ENCODE assay signal across 14 cellular contexts in the genomic region with DNA sequence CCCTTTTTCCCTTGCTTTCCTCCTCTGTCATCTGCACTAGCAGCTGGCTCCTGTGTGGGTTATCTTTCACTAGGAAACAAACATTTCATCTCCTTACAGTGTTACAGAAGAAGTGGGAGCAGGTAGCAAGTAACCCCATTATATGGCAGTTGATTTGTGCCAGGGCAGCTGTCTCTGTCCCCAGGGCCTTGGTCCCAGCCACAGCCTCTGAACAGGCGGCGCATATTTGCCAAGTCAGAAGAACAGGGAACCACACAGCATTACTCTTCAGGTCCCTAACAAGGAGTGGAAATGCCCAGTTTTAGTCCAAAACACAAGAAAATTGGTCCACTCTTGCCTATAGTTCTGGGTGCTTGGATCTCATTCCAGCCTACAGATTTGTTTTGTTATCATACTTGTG.
DNase-seq lines count a peak whose midpoint lies in the region; TF ChIP-seq lines count a peak whose summit lies in the region.
"Had no signal": no experiment of that assay in that cellular context is flagged by ENCODE, and none has a peak within 500 bp of the region (broad histone marks: within the 10 kb centered on the region; RNA-seq: fewer than 3 reads in every experiment).

No MANE protein-coding gene starts in this region.

- no peak overlapping the region for H2AFZ ChIP-seq in smooth muscle cell (ENCODE audit: low read depth)

- no peaks in the 10 kb centered on the region for H4K20me1 ChIP-seq in smooth muscle cell (ENCODE audit: low read depth)

- peak overlapping the region; percentile 36 for H3K27ac ChIP-seq in left ventricle myocardium inferior (replicated peaks)
- no peak overlapping the region for H3K27ac ChIP-seq in right atrium auricular region
- peak overlapping the region; percentile 73 for H3K27ac ChIP-seq in smooth muscle cell (ENCODE audit: low read depth)

- intact Hi-C loops in left ventricle myocardium inferior (cut with micrococcal nuclease), result no loop called here

- in situ Hi-C loops in KBM-7 (cut with MboI; ENCODE audit: low pct_unique_long_range_greater_than_20kb, low sequenced_read_pairs), result no loop called here

- no peaks in the 10 kb centered on the region for H3K27me3 ChIP-seq in left ventricle myocardium inferior (ENCODE audit: low read depth)
- no peaks in the 10 kb centered on the region for H3K27me3 ChIP-seq in right atrium auricular region
- no peaks in the 10 kb centered on the region for H3K27me3 ChIP-seq in smooth muscle cell (ENCODE audit: low read depth)

- H3K4me3 ChIP-seq in left ventricle myocardium inferior, result no peak overlapping the region
- no peak overlapping the region for H3K4me3 ChIP-seq in right atrium auricular region
- no peak overlapping the region for H3K4me3 ChIP-seq in smooth muscle cell

- TF ChIP-seq CTCF in left ventricle myocardium inferior (IDR thresholded peaks at IDR 0.05; ENCODE audit: borderline replicate concordance), result no peak
- TF ChIP-seq CTCF in right atrium auricular region (IDR thresholded peaks at IDR 0.05), result no peak
- TF ChIP-seq CTCF in nephron (IDR thresholded peaks at IDR 0.05; ENCODE audit: unreplicated experiment in 3 of 3), result no peak
- no peak for TF ChIP-seq CTCF in smooth muscle cell (IDR thresholded peaks at IDR 0.05; ENCODE audit: borderline replicate concordance, insufficient read depth, poor library complexity, severe bottlenecking)

- WGBS in smooth muscle cell (ENCODE audit: low lambda C conversion rate), result 96% methylated on average over 2 of the region's 2 CpGs

- H3K9ac ChIP-seq in smooth muscle cell (ENCODE audit: low read depth), result no peak overlapping the region

- H3F3A ChIP-seq in smooth muscle cell (ENCODE audit: low read depth), result no peaks in the 10 kb centered on the region

- peaks cover 30% of the 10 kb centered on the region for H3K4me1 ChIP-seq in left ventricle myocardium inferior
- H3K4me1 ChIP-seq in right atrium auricular region, result peaks cover 0 to 27% of the 10 kb centered on the region in 2 donors
- H3K4me1 ChIP-seq in smooth muscle cell (ENCODE audit: low read depth), result no peaks in the 10 kb centered on the region

- peaks cover 24% of the 10 kb centered on the region for H3K4me1 Mint-ChIP-seq in nephron
- H3K4me1 Mint-ChIP-seq: CD4-positive, alpha-beta memory T cell had no signal

- H3K4me3 Mint-ChIP-seq in nephron, result no peak overlapping the region
- H3K4me3 Mint-ChIP-seq: CD4-positive, alpha-beta memory T cell had no signal

- H3K27me3 Mint-ChIP-seq in nephron (ENCODE audit: low read depth), result no peaks in the 10 kb centered on the region

- H3K36me3 ChIP-seq in left ventricle myocardium inferior (no peaks in the 10 kb centered on the region), right atrium auricular region (no peaks in the 10 kb centered on the region), smooth muscle cell (ENCODE audit: low read depth) (no peaks in the 10 kb centered on the region)

- H3K9me3 ChIP-seq in left ventricle myocardium inferior (replicated peaks), result no peaks in the 10 kb centered on the region
- no peaks in the 10 kb centered on the region for H3K9me3 ChIP-seq in right atrium auricular region
- H3K9me3 ChIP-seq in smooth muscle cell (replicated peaks; ENCODE audit: low read depth), result no peaks in the 10 kb centered on the region

- no peak overlapping the region for H3K4me2 ChIP-seq in smooth muscle cell

- peak overlapping the region; percentile 12 to 46 (median 18) for H3K27ac Mint-ChIP-seq in nephron
- H3K27ac Mint-ChIP-seq: CD4-positive, alpha-beta memory T cell had no signal

- no peaks in the 10 kb centered on the region for H3K79me2 ChIP-seq in smooth muscle cell (ENCODE audit: low read depth)

- DNase-seq in left ventricle myocardium inferior, result no peak
- DNase-seq in right atrium auricular region (ENCODE audit: low spot score), result no peak
- no peak for DNase-seq in smooth muscle cell (lab: John Stamatoyannopoulos, UW; ENCODE audit: unreplicated experiment)
- no peak for DNase-seq in KBM-7
- no peak for DNase-seq in ureter (ENCODE audit: low spot score)
- DNase-seq: C1 segment of cervical spinal cord; Calu3; CD4-positive, alpha-beta memory T cell; COR-L47; DMS53; DMS79 treated with DMSO at 0.1 percent for 48 hours; GOT3; HCEC 1CT had no signal

- peaks cover 15% of the 10 kb centered on the region for H3K36me3 Mint-ChIP-seq in nephron (ENCODE audit: low read depth)
- H3K36me3 Mint-ChIP-seq: CD4-positive, alpha-beta memory T cell had no signal

- H3K9me3 Mint-ChIP-seq in nephron, result no peaks in the 10 kb centered on the region

Comparison
In these comparisons a context has a peak if more than half of its experiments do, and no peak if none do; other contexts are left out.
1. H3K27ac ChIP-seq: peak in left ventricle myocardium inferior (single experiment) and smooth muscle cell (single experiment); none in right atrium auricular region (0 of 2).